1 cellular context compared by ENCODE assay signal in the genomic region with DNA sequence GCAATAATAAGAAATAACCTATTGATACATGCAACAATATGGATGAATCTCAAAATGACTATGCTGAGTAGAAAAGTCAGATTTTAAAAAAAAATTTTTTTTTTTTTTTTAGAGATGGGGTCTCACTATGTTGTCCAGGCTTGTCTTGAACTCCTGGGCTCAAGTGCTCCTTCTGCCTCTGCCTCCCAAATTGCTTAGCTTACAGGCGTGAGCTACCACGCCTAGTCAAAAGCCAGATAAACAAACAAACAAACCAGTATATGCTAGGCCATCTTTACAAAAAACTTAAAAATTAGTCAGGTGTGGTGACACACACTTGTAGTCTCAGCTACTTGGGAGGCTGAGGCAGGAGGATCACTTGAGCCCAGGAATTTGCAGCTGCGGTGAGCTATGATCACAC.
TF ChIP-seq lines count a peak whose summit lies in the region.

No MANE protein-coding gene starts in this region.

TF ChIP-seq in WTC11, 78 proteins besides CTCF, POLR2A, EP300 and RAD21 (continued from another document):
- TF ChIP-seq ZNF121 (CRISPR knock-in tag; IDR thresholded peaks at IDR 0.05) (0 out of 2 replicates have a peak, but pooled peaks have one; percentile 36), NFATC4 (CRISPR knock-in tag; IDR thresholded peaks at IDR 0.05) (no peak), TP53 (CRISPR knock-in tag; IDR thresholded peaks at IDR 0.05) (no peak)
TF ChIP-seq in WTC11: peak in this region for 2.
